Comparison of ENCODE assay signal across 8 cellular contexts in the genomic region with DNA sequence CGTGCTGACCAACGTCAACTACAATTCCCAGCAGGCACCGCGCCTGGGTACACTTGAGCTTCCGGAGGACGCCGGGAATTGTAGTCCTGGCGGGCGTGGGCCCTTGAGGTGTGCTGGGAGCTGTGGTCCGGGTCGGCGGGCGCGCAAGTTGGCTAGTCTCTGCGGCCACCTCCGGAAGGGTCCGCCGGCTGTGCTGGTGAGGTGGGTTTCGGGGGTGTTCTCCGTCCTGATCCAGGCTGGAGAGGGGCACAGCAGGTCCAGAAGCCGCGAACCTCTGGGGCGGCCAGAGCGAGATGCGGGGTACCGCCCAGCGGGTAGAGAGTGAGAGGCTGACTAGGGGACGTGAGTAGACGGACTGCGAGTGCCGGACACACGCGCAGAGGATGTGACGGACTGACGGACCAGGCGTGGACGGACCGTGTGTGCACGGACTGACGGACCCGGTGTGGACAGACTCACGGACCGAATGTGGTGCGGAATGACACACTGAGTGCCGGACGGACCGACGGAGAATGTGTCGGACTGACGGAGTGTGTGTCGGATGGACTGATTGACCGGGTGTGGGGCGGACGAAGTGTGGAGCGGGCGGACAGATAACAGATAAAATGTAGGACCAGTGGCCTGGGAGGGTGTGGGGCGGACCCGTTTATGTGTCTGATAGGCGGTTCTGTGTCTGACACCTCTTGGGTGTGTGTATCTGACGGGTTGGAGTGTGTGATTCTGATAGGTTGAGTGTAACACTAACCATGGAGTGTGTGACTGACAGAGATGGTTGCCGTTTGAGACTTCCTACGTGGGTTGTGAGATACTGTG. TPM values are rescaled to one million over a fixed set of nuclear protein-coding genes. Genes with fewer than 3 reads are reported as not detected.
DNase-seq lines count a peak whose midpoint lies in the region; ATAC-seq, FAIRE-seq and TF ChIP-seq lines count a peak whose summit lies in the region.

A gene (plus strand): TSS at position 81 of the 813 bp plus-strand sequence. CDS start 7,809 bp downstream, outside the sequence.

- no peaks in the 10 kb centered on the region for H3K27me3 Mint-ChIP-seq in activated naive CD8-positive, alpha-beta T cell treated with anti-CD3 and anti-CD28 coated beads for 36 hours

- POLR2A ChIA-PET in SK-N-SH (lab: Yijun Ruan, JAX), result interaction anchor here (0.6 to 1.6 kb wide), 7 partner anchors 13 to 192 kb away, joined by 3 to 13 read pairs (median 8); a partner anchor contains a TSS

- H3K4me1 ChIP-seq in SK-N-SH (ENCODE audit: control insufficient read depth in 1 of 2, insufficient read depth in 2 of 2, low read depth in 1 of 2, low read length in 1 of 2), result peaks cover 0 to 19% of the 10 kb centered on the region in 2 experiments; a peak in 1 of 4 replicates
- peaks cover 0 to 13% (median 7%) of the 10 kb centered on the region in 3 donors for H3K4me1 ChIP-seq in pancreas
- peaks cover 17 to 22% of the 10 kb centered on the region in 2 donors for H3K4me1 ChIP-seq in thyroid gland

- peak within 1 kb of the TSS; percentile 92 for H3K4me2 ChIP-seq in SK-N-SH

- peaks cover 0 to 2% of the 10 kb centered on the region in 2 experiments for H3K36me3 ChIP-seq in SK-N-SH (replicated peaks in 1 of 2; ENCODE audit: control insufficient read depth in 1 of 2, insufficient read depth in 2 of 2, low read length in 1 of 2)
- no peaks in the 10 kb centered on the region for H3K36me3 ChIP-seq in pancreas
- no peaks in the 10 kb centered on the region for H3K36me3 ChIP-seq in thyroid gland

- peaks cover 8% of the 10 kb centered on the region for H3K36me3 Mint-ChIP-seq in activated naive CD8-positive, alpha-beta T cell treated with anti-CD3 and anti-CD28 coated beads for 36 hours

- H3K27ac Mint-ChIP-seq in activated naive CD8-positive, alpha-beta T cell treated with anti-CD3 and anti-CD28 coated beads for 36 hours, result no peak within 1 kb of the TSS

- no peak for FAIRE-seq in pancreas (lab: Jason Lieb, UNC)

- no peaks in the 10 kb centered on the region for H3K27me3 ChIP-seq in SK-N-SH (ENCODE audit: insufficient read depth)
- no peaks in the 10 kb centered on the region for H3K27me3 ChIP-seq in pancreas
- no peaks in the 10 kb centered on the region for H3K27me3 ChIP-seq in thyroid gland

- intact Hi-C loops in Right ventricle myocardium superior (cut with DNase I) (no loop called here), pancreas (cut with DNase I) (no loop called here), thyroid gland (cut with DNase I) (loop anchor here (10.0 kb wide), 1 partner anchor 58 kb away; a partner anchor contains a TSS)

- peak within 1 kb of the TSS; percentile 87 for H2AFZ ChIP-seq in SK-N-SH (ENCODE audit: low read depth)

- no peaks in the 10 kb centered on the region for H4K20me1 ChIP-seq in SK-N-SH (ENCODE audit: insufficient read depth)

- peaks cover 54% of the 10 kb centered on the region for H3K79me2 ChIP-seq in SK-N-SH (ENCODE audit: insufficient read depth)

- peak; percentile 81 for DNase-seq in NCI-H1092 (lab: John Stamatoyannopoulos, UW)
- DNase-seq in SK-N-SH, result peak; percentile 94
- DNase-seq in activated naive CD8-positive, alpha-beta T cell treated with anti-CD3 and anti-CD28 coated beads for 36 hours, result peak; percentile 92
- DNase-seq in Right ventricle myocardium superior, result peak; percentile 99
- DNase-seq in pancreas, result peak; percentile 95 to 98 (median 96)
- DNase-seq in thyroid gland, result peak; percentile 96 to 97

- peak within 1 kb of the TSS; percentile 91 for H3K9ac ChIP-seq in SK-N-SH

- peak within 1 kb of the TSS; percentile 70 to 89 for H3K4me3 ChIP-seq in SK-N-SH (ENCODE audit: low read depth in 2 of 2, low read length in 1 of 2)
- peak within 1 kb of the TSS; percentile 74 to 91 (median 78) for H3K4me3 ChIP-seq in pancreas
- peak within 1 kb of the TSS; percentile 44 to 67 (median 50) for H3K4me3 ChIP-seq in thyroid gland (replicated peaks in 1 of 3)

- TF ChIP-seq RAD21 in SK-N-SH (IDR thresholded peaks at IDR 0.05; ENCODE audit: low read length), result no peak

- no peaks in the 10 kb centered on the region for H3K4me1 Mint-ChIP-seq in activated naive CD8-positive, alpha-beta T cell treated with anti-CD3 and anti-CD28 coated beads for 36 hours

- WGBS in SK-N-SH (ENCODE audit: low lambda C conversion rate), result 1% methylated on average over 39 of the region's 62 CpGs
- WGBS in pancreas, 2 donors, result 0% methylated on average over 62 of the region's 62 CpGs
- WGBS in thyroid gland, 2 donors, result 0 to 1% methylated on average over 40 to 48 of the region's 62 CpGs

- H3K9me3 Mint-ChIP-seq in activated naive CD8-positive, alpha-beta T cell treated with anti-CD3 and anti-CD28 coated beads for 36 hours, result no peaks in the 10 kb centered on the region

- TF ChIP-seq POLR2A in GM10847 (IDR thresholded peaks at IDR 0.05; ENCODE audit: extremely low read depth, insufficient read length), result peak; percentile 44
- TF ChIP-seq POLR2A in thyroid gland (IDR thresholded peaks at IDR 0.05), result peak in 1 of 2 donors; percentile 60

- TF ChIP-seq EP300 in SK-N-SH (IDR thresholded peaks at IDR 0.05; ENCODE audit: borderline replicate concordance in 1 of 2, low read depth in 1 of 2, low read length in 1 of 2), result no peak; a peak in 1 of 4 replicates

- no peaks in the 10 kb centered on the region for H3K9me3 ChIP-seq in SK-N-SH
- H3K9me3 ChIP-seq in pancreas, result no peaks in the 10 kb centered on the region
- no peaks in the 10 kb centered on the region for H3K9me3 ChIP-seq in thyroid gland

- ATAC-seq in HG02610 (IDR thresholded peaks at IDR 0.05; ENCODE audit: unreplicated experiment), result peak; percentile 84
- peak; percentile 98 for ATAC-seq in Right ventricle myocardium superior (ENCODE audit: poor library complexity)
- peak; percentile 97 to 99 (median 97) for ATAC-seq in pancreas

- no peaks in the 10 kb centered on the region for H3F3A ChIP-seq in SK-N-SH (replicated peaks; ENCODE audit: insufficient read depth)

- no peaks in the 10 kb centered on the region for H3K9me2 ChIP-seq in SK-N-SH

- TF ChIP-seq CTCF in SK-N-SH (IDR thresholded peaks at IDR 0.05), result no peak
- no peak for TF ChIP-seq CTCF in pancreas (IDR thresholded peaks at IDR 0.05)
- peak in 1 of 6 experiments; percentile 7 for TF ChIP-seq CTCF in thyroid gland (IDR thresholded peaks at IDR 0.05)

- CTCF ChIA-PET in SK-N-SH (lab: Yijun Ruan, JAX), result interaction anchor here (1.0 to 3.7 kb wide), 4 partner anchors 19 to 193 kb away, joined by 3 to 17 read pairs (median 3); a partner anchor contains a TSS

- H3K27ac ChIP-seq in SK-N-SH (ENCODE audit: low read depth in 2 of 2, low read length in 1 of 2), result peak within 1 kb of the TSS; percentile 83 to 90
- peak within 1 kb of the TSS; percentile 76 to 90 (median 82) for H3K27ac ChIP-seq in pancreas
- H3K27ac ChIP-seq in thyroid gland, result peak within 1 kb of the TSS; percentile 65 to 92 (median 73)

- H3K4me3 Mint-ChIP-seq in activated naive CD8-positive, alpha-beta T cell treated with anti-CD3 and anti-CD28 coated beads for 36 hours, result no peak within 1 kb of the TSS

TF ChIP-seq in SK-N-SH, 30 proteins besides CTCF, POLR2A, EP300 and RAD21 (continues in another document):
- no peak for TF ChIP-seq NRF1 (IDR thresholded peaks at IDR 0.05; ENCODE audit: low read depth, low read length)
- TF ChIP-seq ELF1 (IDR thresholded peaks at IDR 0.05), result peak; percentile 68
- peak; percentile 32; the same call in 1 of the 2 replicates for TF ChIP-seq RCOR1 (IDR thresholded peaks at IDR 0.05; ENCODE audit: low read length)
- TF ChIP-seq, protein P1, sequence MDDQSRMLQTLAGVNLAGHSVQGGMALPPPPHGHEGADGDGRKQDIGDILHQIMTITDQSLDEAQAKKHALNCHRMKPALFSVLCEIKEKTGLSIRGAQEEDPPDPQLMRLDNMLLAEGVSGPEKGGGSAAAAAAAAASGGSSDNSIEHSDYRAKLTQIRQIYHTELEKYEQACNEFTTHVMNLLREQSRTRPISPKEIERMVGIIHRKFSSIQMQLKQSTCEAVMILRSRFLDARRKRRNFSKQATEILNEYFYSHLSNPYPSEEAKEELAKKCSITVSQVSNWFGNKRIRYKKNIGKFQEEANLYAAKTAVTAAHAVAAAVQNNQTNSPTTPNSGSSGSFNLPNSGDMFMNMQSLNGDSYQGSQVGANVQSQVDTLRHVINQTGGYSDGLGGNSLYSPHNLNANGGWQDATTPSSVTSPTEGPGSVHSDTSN (IDR thresholded peaks at IDR 0.05), result peak; percentile 16; the same call in 1 of the 2 replicates
- TF ChIP-seq, protein P2, sequence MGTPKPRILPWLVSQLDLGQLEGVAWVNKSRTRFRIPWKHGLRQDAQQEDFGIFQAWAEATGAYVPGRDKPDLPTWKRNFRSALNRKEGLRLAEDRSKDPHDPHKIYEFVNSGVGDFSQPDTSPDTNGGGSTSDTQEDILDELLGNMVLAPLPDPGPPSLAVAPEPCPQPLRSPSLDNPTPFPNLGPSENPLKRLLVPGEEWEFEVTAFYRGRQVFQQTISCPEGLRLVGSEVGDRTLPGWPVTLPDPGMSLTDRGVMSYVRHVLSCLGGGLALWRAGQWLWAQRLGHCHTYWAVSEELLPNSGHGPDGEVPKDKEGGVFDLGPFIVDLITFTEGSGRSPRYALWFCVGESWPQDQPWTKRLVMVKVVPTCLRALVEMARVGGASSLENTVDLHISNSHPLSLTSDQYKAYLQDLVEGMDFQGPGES (IDR thresholded peaks at IDR 0.05; ENCODE audit: low read depth, low read length), result no peak
- no peak for TF ChIP-seq MEF2A (IDR thresholded peaks at IDR 0.05; ENCODE audit: borderline replicate concordance, low read depth)
- peak; percentile 91 for TF ChIP-seq GABPA (IDR thresholded peaks at IDR 0.05; ENCODE audit: low read depth)
- no peak for TF ChIP-seq TEAD4 (IDR thresholded peaks at IDR 0.05; ENCODE audit: borderline replicate concordance, insufficient read depth)

RNA-seq across cellular contexts. Expression of the gene that starts here (rescaled TPM):
- polyA plus RNA-seq in SK-N-SH (2012; rRNA removed) (2.3 and 2.9 TPM in 2 replicates), pancreas (under 1 TPM; 0.65 to 0.87 TPM)
- polyA plus RNA-seq in SK-N-SH (2012; cell fraction: cytosol; rRNA removed), result 1.3 and 1.9 TPM in 2 replicates
- polyA plus RNA-seq in SK-N-SH (2012; cell fraction: nucleus; rRNA removed), result 2.1 and 3.3 TPM in 2 replicates
- total RNA-seq in activated naive CD8-positive, alpha-beta T cell treated with anti-CD3 and anti-CD28 coated beads for 36 hours, result 1 to 10 TPM; 2.8 to 3.2 TPM
- total RNA-seq in Right ventricle myocardium superior (1.7 TPM), pancreas (1 to 10 TPM in 4 of 6 donors, under 1 TPM in 2; 0.97 to 2.5 (median 1.6) TPM), thyroid gland (1 to 10 TPM; 3.0 to 4.5 (median 4.2) TPM)

Comparison
In these comparisons a context has a peak if more than half of its experiments do, and no peak if none do; other contexts are left out.
1. Peak in every context shown above with its lines: DNase-seq, ATAC-seq, H3K4me3 ChIP-seq and H3K27ac ChIP-seq.